In the genomic region with DNA sequence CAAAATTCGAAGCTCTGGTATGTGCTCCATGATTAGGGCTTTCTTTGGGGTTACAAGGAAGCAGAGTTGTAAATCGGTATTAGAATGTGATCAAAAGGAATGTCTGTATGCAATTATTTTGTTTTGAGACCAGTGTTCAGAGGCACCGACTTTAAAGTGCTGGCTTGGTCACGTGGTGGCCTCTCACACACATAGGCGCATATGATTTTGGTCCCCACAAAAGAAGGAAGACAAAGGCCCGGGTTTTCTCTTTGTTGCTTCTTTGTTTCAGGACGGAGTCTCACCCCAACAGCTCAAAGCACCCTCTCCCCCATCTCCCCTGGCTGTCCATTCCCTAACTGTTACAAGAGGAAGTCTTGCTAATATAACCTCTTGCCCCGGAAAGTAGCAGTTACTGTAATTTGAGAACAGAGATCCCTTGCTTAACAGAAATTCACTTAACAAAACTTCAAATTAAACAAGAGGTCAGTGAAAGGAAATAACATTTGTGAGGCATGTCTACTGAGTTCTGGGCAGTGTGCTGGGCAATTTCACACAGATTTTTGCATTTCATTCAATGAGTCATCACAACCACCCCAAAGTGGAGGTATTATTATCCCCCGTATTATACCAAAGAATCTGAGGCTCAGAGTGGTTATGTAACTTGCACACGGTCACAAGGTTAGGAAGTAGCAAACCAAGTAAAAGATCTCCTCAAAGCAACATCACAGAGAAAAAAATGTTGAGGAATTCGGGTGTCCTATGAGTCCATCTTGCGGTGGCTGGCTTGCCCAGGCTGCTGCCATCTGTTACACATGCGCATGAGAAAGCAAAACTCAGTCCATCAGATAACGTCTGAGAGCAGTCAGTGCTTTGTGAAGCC, we compare ENCODE assay signal across 1 cellular context.
TF ChIP-seq lines count a peak whose summit lies in the region.

No MANE protein-coding gene starts in this region.

TF ChIP-seq in K562, 482 proteins besides CTCF, POLR2A, EP300 and RAD21 (continued from another document and continues in another):
- TF ChIP-seq FOXO4 (CRISPR knock-in tag; IDR thresholded peaks at IDR 0.05) (no peak), LARP7 (IDR thresholded peaks at IDR 0.05) (no peak), NFIX (CRISPR knock-in tag; IDR thresholded peaks at IDR 0.05; ENCODE audit: low read depth) (no peak), CC2D1A (IDR thresholded peaks at IDR 0.05) (no peak), ZNF785 (CRISPR knock-in tag; IDR thresholded peaks at IDR 0.05) (no peak), ARHGAP35 (IDR thresholded peaks at IDR 0.05; ENCODE audit: partially characterized antibody) (no peak), ZNF764 (CRISPR knock-in tag; IDR thresholded peaks at IDR 0.05; ENCODE audit: low read depth) (no peak), CEBPB (tag; IDR thresholded peaks at IDR 0.05) (no peak), MCM3 (IDR thresholded peaks at IDR 0.05) (no peak), MGA (IDR thresholded peaks at IDR 0.05) (peak; percentile 69), ZC3H11A (IDR thresholded peaks at IDR 0.05; ENCODE audit: low read depth, low read length) (no peak), CEBPG (CRISPR knock-in tag; IDR thresholded peaks at IDR 0.05) (no peak), CEBPG (tag; conservative IDR thresholded peaks at IDR 0.05 in 1 of 2, IDR thresholded peaks at IDR 0.05 in 1 of 2) (no peak), TOE1 (IDR thresholded peaks at IDR 0.05; ENCODE audit: borderline replicate concordance) (0 out of 2 replicates have a peak, but pooled peaks have one; percentile 23), TOE1 (CRISPR knock-in tag; IDR thresholded peaks at IDR 0.05; ENCODE audit: borderline replicate concordance, low read depth) (no peak), ZNF354B (CRISPR knock-in tag; IDR thresholded peaks at IDR 0.05) (no peak), FUS (optimal IDR thresholded peaks at IDR 0.05; ENCODE audit: low read depth, low read length) (no peak), RAD51 (IDR thresholded peaks at IDR 0.05; ENCODE audit: borderline replicate concordance, low read depth) (peak; percentile 71)
- TF ChIP-seq, protein P1, sequence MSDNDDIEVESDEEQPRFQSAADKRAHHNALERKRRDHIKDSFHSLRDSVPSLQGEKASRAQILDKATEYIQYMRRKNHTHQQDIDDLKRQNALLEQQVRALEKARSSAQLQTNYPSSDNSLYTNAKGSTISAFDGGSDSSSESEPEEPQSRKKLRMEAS (CRISPR knock-in tag; IDR thresholded peaks at IDR 0.05), result peak; percentile 25; the same call in 1 of the 2 replicates
- TF ChIP-seq, protein P2, sequence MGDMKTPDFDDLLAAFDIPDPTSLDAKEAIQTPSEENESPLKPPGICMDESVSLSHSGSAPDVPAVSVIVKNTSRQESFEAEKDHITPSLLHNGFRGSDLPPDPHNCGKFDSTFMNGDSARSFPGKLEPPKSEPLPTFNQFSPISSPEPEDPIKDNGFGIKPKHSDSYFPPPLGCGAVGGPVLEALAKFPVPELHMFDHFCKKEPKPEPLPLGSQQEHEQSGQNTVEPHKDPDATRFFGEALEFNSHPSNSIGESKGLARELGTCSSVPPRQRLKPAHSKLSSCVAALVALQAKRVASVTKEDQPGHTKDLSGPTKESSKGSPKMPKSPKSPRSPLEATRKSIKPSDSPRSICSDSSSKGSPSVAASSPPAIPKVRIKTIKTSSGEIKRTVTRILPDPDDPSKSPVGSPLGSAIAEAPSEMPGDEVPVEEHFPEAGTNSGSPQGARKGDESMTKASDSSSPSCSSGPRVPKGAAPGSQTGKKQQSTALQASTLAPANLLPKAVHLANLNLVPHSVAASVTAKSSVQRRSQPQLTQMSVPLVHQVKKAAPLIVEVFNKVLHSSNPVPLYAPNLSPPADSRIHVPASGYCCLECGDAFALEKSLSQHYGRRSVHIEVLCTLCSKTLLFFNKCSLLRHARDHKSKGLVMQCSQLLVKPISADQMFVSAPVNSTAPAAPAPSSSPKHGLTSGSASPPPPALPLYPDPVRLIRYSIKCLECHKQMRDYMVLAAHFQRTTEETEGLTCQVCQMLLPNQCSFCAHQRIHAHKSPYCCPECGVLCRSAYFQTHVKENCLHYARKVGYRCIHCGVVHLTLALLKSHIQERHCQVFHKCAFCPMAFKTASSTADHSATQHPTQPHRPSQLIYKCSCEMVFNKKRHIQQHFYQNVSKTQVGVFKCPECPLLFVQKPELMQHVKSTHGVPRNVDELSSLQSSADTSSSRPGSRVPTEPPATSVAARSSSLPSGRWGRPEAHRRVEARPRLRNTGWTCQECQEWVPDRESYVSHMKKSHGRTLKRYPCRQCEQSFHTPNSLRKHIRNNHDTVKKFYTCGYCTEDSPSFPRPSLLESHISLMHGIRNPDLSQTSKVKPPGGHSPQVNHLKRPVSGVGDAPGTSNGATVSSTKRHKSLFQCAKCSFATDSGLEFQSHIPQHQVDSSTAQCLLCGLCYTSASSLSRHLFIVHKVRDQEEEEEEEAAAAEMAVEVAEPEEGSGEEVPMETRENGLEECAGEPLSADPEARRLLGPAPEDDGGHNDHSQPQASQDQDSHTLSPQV (IDR thresholded peaks at IDR 0.05), result peak; percentile 38
- TF ChIP-seq, protein P3, sequence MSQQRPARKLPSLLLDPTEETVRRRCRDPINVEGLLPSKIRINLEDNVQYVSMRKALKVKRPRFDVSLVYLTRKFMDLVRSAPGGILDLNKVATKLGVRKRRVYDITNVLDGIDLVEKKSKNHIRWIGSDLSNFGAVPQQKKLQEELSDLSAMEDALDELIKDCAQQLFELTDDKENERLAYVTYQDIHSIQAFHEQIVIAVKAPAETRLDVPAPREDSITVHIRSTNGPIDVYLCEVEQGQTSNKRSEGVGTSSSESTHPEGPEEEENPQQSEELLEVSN (IDR thresholded peaks at IDR 0.05; ENCODE audit: borderline replicate concordance in 1 of 2, extremely low read depth in 1 of 2, insufficient read depth in 1 of 2, insufficient read length in 1 of 2, low read depth in 1 of 2, low read length in 1 of 2, poor library complexity in 1 of 2, severe bottlenecking in 1 of 2), result peak in 1 of 2 experiments; percentile 39
